Comparison of ENCODE assay signal across 1 cellular context in the genomic region with DNA sequence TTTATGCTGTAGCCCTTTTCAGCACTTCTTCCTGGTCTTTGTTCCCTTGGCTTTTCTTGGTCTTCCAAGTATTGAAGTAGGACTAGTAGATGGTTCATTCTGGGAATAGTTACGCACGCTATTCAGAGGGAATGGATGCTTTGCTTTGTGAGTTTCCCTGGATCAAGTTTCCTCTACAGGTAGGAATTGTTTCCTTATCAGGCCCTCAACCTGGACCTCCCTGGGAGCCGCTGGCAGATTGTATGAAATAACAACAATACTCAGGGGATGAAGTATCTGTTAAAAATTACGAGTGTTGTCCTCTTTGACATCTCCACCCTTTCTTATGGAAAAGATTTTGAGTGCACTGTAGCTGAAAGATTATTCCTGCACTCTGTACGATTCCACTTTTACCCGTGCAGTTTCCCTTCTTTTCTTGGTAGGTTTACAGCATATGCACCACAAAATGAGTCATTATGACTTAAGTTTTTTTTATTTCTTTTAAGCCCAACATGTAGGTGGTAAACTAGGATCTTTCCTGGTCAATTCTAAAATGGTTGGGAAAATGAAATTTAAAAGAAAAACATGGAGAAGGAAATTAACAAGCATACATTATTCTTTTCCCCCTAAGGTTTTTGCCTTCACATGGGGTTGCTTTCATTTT.
TF ChIP-seq lines count a peak whose summit lies in the region.

No MANE protein-coding gene starts in this region.

TF ChIP-seq in WTC11, 78 proteins besides CTCF, POLR2A, EP300 and RAD21 (continued from another document):
- TF ChIP-seq ZNF512 (CRISPR knock-in tag; IDR thresholded peaks at IDR 0.05; ENCODE audit: borderline replicate concordance) (no peak), EMX1 (CRISPR knock-in tag; IDR thresholded peaks at IDR 0.05) (no peak), ZNF423 (CRISPR knock-in tag; IDR thresholded peaks at IDR 0.05) (no peak), JUN (CRISPR knock-in tag; IDR thresholded peaks at IDR 0.05) (no peak), ZNF425 (CRISPR knock-in tag; conservative IDR thresholded peaks at IDR 0.05) (no peak), CDX4 (CRISPR knock-in tag; IDR thresholded peaks at IDR 0.05; ENCODE audit: borderline replicate concordance) (no peak), ZNF138 (CRISPR knock-in tag; conservative IDR thresholded peaks at IDR 0.05) (no peak), HMGA2 (CRISPR knock-in tag; IDR thresholded peaks at IDR 0.05) (no peak), NFATC4 (CRISPR knock-in tag; IDR thresholded peaks at IDR 0.05) (no peak), ZNF416 (CRISPR knock-in tag; IDR thresholded peaks at IDR 0.05) (no peak)
- TF ChIP-seq, protein P1, sequence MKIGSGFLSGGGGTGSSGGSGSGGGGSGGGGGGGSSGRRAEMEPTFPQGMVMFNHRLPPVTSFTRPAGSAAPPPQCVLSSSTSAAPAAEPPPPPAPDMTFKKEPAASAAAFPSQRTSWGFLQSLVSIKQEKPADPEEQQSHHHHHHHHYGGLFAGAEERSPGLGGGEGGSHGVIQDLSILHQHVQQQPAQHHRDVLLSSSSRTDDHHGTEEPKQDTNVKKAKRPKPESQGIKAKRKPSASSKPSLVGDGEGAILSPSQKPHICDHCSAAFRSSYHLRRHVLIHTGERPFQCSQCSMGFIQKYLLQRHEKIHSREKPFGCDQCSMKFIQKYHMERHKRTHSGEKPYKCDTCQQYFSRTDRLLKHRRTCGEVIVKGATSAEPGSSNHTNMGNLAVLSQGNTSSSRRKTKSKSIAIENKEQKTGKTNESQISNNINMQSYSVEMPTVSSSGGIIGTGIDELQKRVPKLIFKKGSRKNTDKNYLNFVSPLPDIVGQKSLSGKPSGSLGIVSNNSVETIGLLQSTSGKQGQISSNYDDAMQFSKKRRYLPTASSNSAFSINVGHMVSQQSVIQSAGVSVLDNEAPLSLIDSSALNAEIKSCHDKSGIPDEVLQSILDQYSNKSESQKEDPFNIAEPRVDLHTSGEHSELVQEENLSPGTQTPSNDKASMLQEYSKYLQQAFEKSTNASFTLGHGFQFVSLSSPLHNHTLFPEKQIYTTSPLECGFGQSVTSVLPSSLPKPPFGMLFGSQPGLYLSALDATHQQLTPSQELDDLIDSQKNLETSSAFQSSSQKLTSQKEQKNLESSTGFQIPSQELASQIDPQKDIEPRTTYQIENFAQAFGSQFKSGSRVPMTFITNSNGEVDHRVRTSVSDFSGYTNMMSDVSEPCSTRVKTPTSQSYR (CRISPR knock-in tag; IDR thresholded peaks at IDR 0.05), result no peak
- TF ChIP-seq, protein P2, sequence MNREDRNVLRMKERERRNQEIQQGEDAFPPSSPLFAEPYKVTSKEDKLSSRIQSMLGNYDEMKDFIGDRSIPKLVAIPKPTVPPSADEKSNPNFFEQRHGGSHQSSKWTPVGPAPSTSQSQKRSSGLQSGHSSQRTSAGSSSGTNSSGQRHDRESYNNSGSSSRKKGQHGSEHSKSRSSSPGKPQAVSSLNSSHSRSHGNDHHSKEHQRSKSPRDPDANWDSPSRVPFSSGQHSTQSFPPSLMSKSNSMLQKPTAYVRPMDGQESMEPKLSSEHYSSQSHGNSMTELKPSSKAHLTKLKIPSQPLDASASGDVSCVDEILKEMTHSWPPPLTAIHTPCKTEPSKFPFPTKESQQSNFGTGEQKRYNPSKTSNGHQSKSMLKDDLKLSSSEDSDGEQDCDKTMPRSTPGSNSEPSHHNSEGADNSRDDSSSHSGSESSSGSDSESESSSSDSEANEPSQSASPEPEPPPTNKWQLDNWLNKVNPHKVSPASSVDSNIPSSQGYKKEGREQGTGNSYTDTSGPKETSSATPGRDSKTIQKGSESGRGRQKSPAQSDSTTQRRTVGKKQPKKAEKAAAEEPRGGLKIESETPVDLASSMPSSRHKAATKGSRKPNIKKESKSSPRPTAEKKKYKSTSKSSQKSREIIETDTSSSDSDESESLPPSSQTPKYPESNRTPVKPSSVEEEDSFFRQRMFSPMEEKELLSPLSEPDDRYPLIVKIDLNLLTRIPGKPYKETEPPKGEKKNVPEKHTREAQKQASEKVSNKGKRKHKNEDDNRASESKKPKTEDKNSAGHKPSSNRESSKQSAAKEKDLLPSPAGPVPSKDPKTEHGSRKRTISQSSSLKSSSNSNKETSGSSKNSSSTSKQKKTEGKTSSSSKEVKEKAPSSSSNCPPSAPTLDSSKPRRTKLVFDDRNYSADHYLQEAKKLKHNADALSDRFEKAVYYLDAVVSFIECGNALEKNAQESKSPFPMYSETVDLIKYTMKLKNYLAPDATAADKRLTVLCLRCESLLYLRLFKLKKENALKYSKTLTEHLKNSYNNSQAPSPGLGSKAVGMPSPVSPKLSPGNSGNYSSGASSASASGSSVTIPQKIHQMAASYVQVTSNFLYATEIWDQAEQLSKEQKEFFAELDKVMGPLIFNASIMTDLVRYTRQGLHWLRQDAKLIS (CRISPR knock-in tag; IDR thresholded peaks at IDR 0.05; ENCODE audit: borderline replicate concordance), result no peak
- TF ChIP-seq, protein P3, sequence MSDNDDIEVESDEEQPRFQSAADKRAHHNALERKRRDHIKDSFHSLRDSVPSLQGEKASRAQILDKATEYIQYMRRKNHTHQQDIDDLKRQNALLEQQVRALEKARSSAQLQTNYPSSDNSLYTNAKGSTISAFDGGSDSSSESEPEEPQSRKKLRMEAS (CRISPR knock-in tag; IDR thresholded peaks at IDR 0.05), result no peak
